ENCODE assay signal across 2 cellular contexts in the genomic region with DNA sequence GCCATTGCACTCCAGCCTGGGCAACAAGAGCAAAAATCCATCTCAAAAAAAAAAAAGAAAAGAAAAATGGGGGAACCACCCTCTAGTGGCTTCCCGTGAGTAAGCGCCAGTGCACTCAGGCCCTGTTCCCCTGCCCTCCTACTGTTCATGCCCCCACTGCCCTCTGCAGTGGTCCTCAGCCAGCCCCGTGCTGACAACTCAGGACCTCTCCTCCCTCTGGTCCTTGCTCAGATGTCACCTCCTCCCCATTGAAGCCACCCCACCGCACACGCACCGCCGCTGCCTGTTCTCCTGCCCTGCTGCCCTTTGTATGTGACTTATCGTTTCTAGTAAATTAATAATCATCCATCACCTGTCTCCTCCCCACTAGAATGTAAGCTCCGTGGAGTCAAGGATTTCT.
TF ChIP-seq lines count a peak whose summit lies in the region.

No MANE protein-coding gene starts in this region.

TF ChIP-seq in A549, 52 proteins besides CTCF, POLR2A, EP300 and RAD21 (continued from another document):
- TF ChIP-seq, protein P1, sequence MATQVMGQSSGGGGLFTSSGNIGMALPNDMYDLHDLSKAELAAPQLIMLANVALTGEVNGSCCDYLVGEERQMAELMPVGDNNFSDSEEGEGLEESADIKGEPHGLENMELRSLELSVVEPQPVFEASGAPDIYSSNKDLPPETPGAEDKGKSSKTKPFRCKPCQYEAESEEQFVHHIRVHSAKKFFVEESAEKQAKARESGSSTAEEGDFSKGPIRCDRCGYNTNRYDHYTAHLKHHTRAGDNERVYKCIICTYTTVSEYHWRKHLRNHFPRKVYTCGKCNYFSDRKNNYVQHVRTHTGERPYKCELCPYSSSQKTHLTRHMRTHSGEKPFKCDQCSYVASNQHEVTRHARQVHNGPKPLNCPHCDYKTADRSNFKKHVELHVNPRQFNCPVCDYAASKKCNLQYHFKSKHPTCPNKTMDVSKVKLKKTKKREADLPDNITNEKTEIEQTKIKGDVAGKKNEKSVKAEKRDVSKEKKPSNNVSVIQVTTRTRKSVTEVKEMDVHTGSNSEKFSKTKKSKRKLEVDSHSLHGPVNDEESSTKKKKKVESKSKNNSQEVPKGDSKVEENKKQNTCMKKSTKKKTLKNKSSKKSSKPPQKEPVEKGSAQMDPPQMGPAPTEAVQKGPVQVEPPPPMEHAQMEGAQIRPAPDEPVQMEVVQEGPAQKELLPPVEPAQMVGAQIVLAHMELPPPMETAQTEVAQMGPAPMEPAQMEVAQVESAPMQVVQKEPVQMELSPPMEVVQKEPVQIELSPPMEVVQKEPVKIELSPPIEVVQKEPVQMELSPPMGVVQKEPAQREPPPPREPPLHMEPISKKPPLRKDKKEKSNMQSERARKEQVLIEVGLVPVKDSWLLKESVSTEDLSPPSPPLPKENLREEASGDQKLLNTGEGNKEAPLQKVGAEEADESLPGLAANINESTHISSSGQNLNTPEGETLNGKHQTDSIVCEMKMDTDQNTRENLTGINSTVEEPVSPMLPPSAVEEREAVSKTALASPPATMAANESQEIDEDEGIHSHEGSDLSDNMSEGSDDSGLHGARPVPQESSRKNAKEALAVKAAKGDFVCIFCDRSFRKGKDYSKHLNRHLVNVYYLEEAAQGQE (IDR thresholded peaks at IDR 0.05): no peak
- TF ChIP-seq MAFK (IDR thresholded peaks at IDR 0.05; ENCODE audit: partially characterized antibody): no peak
- TF ChIP-seq, protein P2, sequence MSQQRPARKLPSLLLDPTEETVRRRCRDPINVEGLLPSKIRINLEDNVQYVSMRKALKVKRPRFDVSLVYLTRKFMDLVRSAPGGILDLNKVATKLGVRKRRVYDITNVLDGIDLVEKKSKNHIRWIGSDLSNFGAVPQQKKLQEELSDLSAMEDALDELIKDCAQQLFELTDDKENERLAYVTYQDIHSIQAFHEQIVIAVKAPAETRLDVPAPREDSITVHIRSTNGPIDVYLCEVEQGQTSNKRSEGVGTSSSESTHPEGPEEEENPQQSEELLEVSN (IDR thresholded peaks at IDR 0.05; ENCODE audit: borderline replicate concordance, low read depth): no peak
- no peak for TF ChIP-seq GATA3 (IDR thresholded peaks at IDR 0.05; ENCODE audit: borderline replicate concordance)
- no peak for TF ChIP-seq FOSL2 (IDR thresholded peaks at IDR 0.05)
- no peak for TF ChIP-seq FOSL2 (CRISPR knock-in tag; IDR thresholded peaks at IDR 0.05)
- no peak for TF ChIP-seq JUNB (IDR thresholded peaks at IDR 0.05)
- TF ChIP-seq, protein P3, sequence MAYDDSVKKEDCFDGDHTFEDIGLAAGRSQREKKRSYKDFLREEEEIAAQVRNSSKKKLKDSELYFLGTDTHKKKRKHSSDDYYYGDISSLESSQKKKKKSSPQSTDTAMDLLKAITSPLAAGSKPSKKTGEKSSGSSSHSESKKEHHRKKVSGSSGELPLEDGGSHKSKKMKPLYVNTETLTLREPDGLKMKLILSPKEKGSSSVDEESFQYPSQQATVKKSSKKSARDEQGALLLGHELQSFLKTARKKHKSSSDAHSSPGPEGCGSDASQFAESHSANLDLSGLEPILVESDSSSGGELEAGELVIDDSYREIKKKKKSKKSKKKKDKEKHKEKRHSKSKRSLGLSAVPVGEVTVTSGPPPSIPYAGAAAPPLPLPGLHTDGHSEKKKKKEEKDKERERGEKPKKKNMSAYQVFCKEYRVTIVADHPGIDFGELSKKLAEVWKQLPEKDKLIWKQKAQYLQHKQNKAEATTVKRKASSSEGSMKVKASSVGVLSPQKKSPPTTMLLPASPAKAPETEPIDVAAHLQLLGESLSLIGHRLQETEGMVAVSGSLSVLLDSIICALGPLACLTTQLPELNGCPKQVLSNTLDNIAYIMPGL (CRISPR knock-in tag; IDR thresholded peaks at IDR 0.05; ENCODE audit: borderline replicate concordance): no peak
- no peak for TF ChIP-seq EHMT2 (IDR thresholded peaks at IDR 0.05; ENCODE audit: low read depth)
- no peak for TF ChIP-seq PHF8 (IDR thresholded peaks at IDR 0.05; ENCODE audit: borderline replicate concordance, low read depth)
- no peak for TF ChIP-seq RARB (CRISPR knock-in tag; IDR thresholded peaks at IDR 0.05)
- TF ChIP-seq, protein P4, sequence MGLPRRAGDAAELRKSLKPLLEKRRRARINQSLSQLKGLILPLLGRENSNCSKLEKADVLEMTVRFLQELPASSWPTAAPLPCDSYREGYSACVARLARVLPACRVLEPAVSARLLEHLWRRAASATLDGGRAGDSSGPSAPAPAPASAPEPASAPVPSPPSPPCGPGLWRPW (IDR thresholded peaks at IDR 0.05): no peak
- no peak for TF ChIP-seq CEBPB (IDR thresholded peaks at IDR 0.05)
- no peak for TF ChIP-seq SMC3 (IDR thresholded peaks at IDR 0.05)
- no peak for TF ChIP-seq CHD4 (IDR thresholded peaks at IDR 0.05; ENCODE audit: borderline replicate concordance)

TF ChIP-seq in WTC11, 78 proteins besides CTCF, POLR2A, EP300 and RAD21 (continued from another document):
- TF ChIP-seq, protein P5, sequence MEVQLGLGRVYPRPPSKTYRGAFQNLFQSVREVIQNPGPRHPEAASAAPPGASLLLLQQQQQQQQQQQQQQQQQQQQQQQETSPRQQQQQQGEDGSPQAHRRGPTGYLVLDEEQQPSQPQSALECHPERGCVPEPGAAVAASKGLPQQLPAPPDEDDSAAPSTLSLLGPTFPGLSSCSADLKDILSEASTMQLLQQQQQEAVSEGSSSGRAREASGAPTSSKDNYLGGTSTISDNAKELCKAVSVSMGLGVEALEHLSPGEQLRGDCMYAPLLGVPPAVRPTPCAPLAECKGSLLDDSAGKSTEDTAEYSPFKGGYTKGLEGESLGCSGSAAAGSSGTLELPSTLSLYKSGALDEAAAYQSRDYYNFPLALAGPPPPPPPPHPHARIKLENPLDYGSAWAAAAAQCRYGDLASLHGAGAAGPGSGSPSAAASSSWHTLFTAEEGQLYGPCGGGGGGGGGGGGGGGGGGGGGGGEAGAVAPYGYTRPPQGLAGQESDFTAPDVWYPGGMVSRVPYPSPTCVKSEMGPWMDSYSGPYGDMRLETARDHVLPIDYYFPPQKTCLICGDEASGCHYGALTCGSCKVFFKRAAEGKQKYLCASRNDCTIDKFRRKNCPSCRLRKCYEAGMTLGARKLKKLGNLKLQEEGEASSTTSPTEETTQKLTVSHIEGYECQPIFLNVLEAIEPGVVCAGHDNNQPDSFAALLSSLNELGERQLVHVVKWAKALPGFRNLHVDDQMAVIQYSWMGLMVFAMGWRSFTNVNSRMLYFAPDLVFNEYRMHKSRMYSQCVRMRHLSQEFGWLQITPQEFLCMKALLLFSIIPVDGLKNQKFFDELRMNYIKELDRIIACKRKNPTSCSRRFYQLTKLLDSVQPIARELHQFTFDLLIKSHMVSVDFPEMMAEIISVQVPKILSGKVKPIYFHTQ (CRISPR knock-in tag; IDR thresholded peaks at IDR 0.05): no peak
- TF ChIP-seq CREM (CRISPR knock-in tag; IDR thresholded peaks at IDR 0.05) (no peak), EMX1 (CRISPR knock-in tag; IDR thresholded peaks at IDR 0.05) (no peak), ESRRA (CRISPR knock-in tag; IDR thresholded peaks at IDR 0.05; ENCODE audit: borderline replicate concordance) (no peak), ZNF396 (CRISPR knock-in tag; IDR thresholded peaks at IDR 0.05; ENCODE audit: borderline replicate concordance) (no peak), TEAD4 (CRISPR knock-in tag; IDR thresholded peaks at IDR 0.05) (no peak), TCF7 (CRISPR knock-in tag; IDR thresholded peaks at IDR 0.05; ENCODE audit: low read depth) (no peak), JAZF1 (CRISPR knock-in tag; IDR thresholded peaks at IDR 0.05) (no peak), ZNF219 (CRISPR knock-in tag; IDR thresholded peaks at IDR 0.05; ENCODE audit: borderline replicate concordance) (no peak)
- TF ChIP-seq, protein P6, sequence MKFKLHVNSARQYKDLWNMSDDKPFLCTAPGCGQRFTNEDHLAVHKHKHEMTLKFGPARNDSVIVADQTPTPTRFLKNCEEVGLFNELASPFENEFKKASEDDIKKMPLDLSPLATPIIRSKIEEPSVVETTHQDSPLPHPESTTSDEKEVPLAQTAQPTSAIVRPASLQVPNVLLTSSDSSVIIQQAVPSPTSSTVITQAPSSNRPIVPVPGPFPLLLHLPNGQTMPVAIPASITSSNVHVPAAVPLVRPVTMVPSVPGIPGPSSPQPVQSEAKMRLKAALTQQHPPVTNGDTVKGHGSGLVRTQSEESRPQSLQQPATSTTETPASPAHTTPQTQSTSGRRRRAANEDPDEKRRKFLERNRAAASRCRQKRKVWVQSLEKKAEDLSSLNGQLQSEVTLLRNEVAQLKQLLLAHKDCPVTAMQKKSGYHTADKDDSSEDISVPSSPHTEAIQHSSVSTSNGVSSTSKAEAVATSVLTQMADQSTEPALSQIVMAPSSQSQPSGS (CRISPR knock-in tag; IDR thresholded peaks at IDR 0.05; ENCODE audit: borderline replicate concordance, low read depth): no peak
- TF ChIP-seq, protein P7, sequence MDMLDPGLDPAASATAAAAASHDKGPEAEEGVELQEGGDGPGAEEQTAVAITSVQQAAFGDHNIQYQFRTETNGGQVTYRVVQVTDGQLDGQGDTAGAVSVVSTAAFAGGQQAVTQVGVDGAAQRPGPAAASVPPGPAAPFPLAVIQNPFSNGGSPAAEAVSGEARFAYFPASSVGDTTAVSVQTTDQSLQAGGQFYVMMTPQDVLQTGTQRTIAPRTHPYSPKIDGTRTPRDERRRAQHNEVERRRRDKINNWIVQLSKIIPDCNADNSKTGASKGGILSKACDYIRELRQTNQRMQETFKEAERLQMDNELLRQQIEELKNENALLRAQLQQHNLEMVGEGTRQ (CRISPR knock-in tag; IDR thresholded peaks at IDR 0.05): no peak
- TF ChIP-seq, protein P8, sequence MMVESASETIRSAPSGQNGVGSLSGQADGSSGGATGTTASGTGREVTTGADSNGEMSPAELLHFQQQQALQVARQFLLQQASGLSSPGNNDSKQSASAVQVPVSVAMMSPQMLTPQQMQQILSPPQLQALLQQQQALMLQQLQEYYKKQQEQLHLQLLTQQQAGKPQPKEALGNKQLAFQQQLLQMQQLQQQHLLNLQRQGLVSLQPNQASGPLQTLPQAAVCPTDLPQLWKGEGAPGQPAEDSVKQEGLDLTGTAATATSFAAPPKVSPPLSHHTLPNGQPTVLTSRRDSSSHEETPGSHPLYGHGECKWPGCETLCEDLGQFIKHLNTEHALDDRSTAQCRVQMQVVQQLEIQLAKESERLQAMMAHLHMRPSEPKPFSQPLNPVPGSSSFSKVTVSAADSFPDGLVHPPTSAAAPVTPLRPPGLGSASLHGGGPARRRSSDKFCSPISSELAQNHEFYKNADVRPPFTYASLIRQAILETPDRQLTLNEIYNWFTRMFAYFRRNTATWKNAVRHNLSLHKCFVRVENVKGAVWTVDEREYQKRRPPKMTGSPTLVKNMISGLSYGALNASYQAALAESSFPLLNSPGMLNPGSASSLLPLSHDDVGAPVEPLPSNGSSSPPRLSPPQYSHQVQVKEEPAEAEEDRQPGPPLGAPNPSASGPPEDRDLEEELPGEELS (CRISPR knock-in tag; IDR thresholded peaks at IDR 0.05): no peak
- TF ChIP-seq, protein P9, sequence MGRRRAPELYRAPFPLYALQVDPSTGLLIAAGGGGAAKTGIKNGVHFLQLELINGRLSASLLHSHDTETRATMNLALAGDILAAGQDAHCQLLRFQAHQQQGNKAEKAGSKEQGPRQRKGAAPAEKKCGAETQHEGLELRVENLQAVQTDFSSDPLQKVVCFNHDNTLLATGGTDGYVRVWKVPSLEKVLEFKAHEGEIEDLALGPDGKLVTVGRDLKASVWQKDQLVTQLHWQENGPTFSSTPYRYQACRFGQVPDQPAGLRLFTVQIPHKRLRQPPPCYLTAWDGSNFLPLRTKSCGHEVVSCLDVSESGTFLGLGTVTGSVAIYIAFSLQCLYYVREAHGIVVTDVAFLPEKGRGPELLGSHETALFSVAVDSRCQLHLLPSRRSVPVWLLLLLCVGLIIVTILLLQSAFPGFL (CRISPR knock-in tag; IDR thresholded peaks at IDR 0.05; ENCODE audit: borderline replicate concordance): no peak
- TF ChIP-seq, protein P3 (CRISPR knock-in tag; IDR thresholded peaks at IDR 0.05): no peak
